Comparison of ENCODE assay signal across 8 cellular contexts in the genomic region with DNA sequence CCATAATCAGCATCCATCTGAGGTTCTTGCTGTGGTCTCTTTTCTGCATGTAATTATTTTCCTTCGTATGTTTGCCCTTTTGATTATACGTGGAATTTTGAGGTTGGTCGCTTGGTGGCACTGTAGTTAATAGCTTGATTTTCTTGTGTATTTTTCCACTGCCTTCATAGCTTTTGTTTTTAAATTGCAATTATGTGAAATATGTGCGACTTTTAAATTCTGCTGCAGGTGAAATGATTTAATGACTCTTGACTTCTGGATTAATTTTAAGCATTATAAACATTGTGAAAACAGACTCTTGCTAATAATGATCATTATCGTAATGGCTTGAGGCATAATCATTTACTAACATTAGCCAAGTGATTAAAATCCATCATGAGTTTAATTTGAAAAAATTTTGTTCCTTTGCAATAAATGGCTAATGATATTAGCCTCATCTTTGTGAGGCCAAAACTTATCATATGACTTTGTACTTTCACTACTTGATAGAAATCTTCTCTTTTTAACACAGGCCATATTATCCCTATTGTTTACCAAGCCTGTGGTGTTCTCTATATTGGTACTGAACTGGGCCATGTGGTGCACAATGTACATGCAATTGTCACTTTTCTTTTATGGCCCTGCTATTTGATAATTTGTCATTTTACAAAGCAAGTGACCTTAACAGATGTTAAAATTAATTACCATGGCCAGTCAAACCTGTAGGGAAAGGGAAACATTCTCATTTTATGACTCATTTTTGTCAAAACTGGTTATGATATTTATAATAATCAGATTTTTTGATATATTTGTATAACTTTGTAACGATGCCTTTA.
DNase-seq lines count a peak whose midpoint lies in the region; ATAC-seq, FAIRE-seq and TF ChIP-seq lines count a peak whose summit lies in the region.

No MANE protein-coding gene starts in this region.

- peak; percentile 58 for FAIRE-seq in GM12892 (lab: Jason Lieb, UNC)

- peaks cover 9% of the 10 kb centered on the region for H3K9me3 Mint-ChIP-seq in chondrocyte (ENCODE audit: low read depth)

- TF ChIP-seq EP300 in tibial nerve (IDR thresholded peaks at IDR 0.05), result no peak

- H3K9me3 ChIP-seq in liver (ENCODE audit: control insufficient read depth in 4 of 4, low read length in 3 of 4) (no peaks in the 10 kb centered on the region), tibial nerve (no peaks in the 10 kb centered on the region)

- H3K27me3 ChIP-seq in liver (ENCODE audit: control insufficient read depth in 4 of 4, insufficient read depth in 4 of 4, low read length in 3 of 4) (no peaks in the 10 kb centered on the region), tibial nerve (no peaks in the 10 kb centered on the region)

- TF ChIP-seq RAD21 in liver (IDR thresholded peaks at IDR 0.05), result peak; percentile 93 to 95

- no peaks in the 10 kb centered on the region for H3K36me3 Mint-ChIP-seq in chondrocyte (ENCODE audit: low read depth)

- DNase-seq in AG09309 (ENCODE audit: low read depth) (peak; percentile 25), GM12892 (ENCODE audit: insufficient read length) (no peak), Kasumi-1 (lab: John Stamatoyannopoulos, UW) (peak; percentile 85 to 94), RKO (ENCODE audit: low spot score) (peak; percentile 70), chondrocyte (ENCODE audit: low spot score) (no peak), tibial nerve (ENCODE audit: low spot score in 2 of 2) (peak in 1 of 2 donors; percentile 64)

- H3K4me3 ChIP-seq in AG09309 (ENCODE audit: control insufficient read depth, low read depth, low read length), result no peak overlapping the region
- peak overlapping the region in 2 of 3 donors; percentile 2 to 26 for H3K4me3 ChIP-seq in liver (ENCODE audit: low read depth in 1 of 3, low read length in 3 of 3)
- peak overlapping the region in 1 of 4 donors; percentile 14 for H3K4me3 ChIP-seq in tibial nerve

- H3K36me3 ChIP-seq in liver (ENCODE audit: control insufficient read depth in 4 of 4, insufficient read depth in 3 of 4, low read depth in 1 of 4, low read length in 3 of 4) (no peaks in the 10 kb centered on the region), tibial nerve (no peaks in the 10 kb centered on the region)

- 23% methylated on average over 6 of the region's 6 CpGs for WGBS in liver
- WGBS in tibial nerve, 2 donors, result 12 to 13% methylated on average over 6 of the region's 6 CpGs

- no peak for TF ChIP-seq POLR2A in GM12892 (IDR thresholded peaks at IDR 0.05; ENCODE audit: low read depth, low read length)
- TF ChIP-seq POLR2A in tibial nerve (IDR thresholded peaks at IDR 0.05), result no peak

- H3K4me3 Mint-ChIP-seq in chondrocyte (ENCODE audit: unreplicated experiment), result no peak overlapping the region

- H3K4me1 Mint-ChIP-seq in chondrocyte (ENCODE audit: low read depth), result peaks cover 17% of the 10 kb centered on the region

- ATAC-seq in GM19023 (IDR thresholded peaks at IDR 0.05; ENCODE audit: unreplicated experiment), result no peak

- TF ChIP-seq CTCF in AG09309 (IDR thresholded peaks at IDR 0.05; ENCODE audit: control insufficient read depth, insufficient read depth, low read depth, low read length, missing control alignments), result peak; percentile 57
- peak; percentile 96 for TF ChIP-seq CTCF in chondrocyte (IDR thresholded peaks at IDR 0.05)
- TF ChIP-seq CTCF in liver (IDR thresholded peaks at IDR 0.05; ENCODE audit: low read depth, low read length, missing input control), result peak; percentile 69
- peak; percentile 58 to 81 (median 60) for TF ChIP-seq CTCF in tibial nerve (IDR thresholded peaks at IDR 0.05)

- H3K27ac ChIP-seq in liver (ENCODE audit: low read depth in 1 of 2, low read length in 2 of 2) (no peak overlapping the region), tibial nerve (peak overlapping the region in 2 of 4 donors; percentile 39 to 56)

- H3K9ac ChIP-seq in liver (ENCODE audit: low read depth in 1 of 2, low read length in 2 of 2), result peak overlapping the region; percentile 1 to 37

- H3K27me3 Mint-ChIP-seq in chondrocyte (ENCODE audit: low read depth), result no peaks in the 10 kb centered on the region

- H3K27ac Mint-ChIP-seq in chondrocyte (ENCODE audit: unreplicated experiment), result no peak overlapping the region

- H3K4me1 ChIP-seq in liver (ENCODE audit: control insufficient read depth in 4 of 4, insufficient read depth in 4 of 4, low read length in 3 of 4), result peaks cover 0 to 16% (median 1%) of the 10 kb centered on the region in 4 donors
- H3K4me1 ChIP-seq in tibial nerve, result peaks cover 0 to 19% (median 0%) of the 10 kb centered on the region in 4 donors

TF ChIP-seq in liver, 16 proteins besides CTCF, POLR2A, EP300 and RAD21:
- TF ChIP-seq HNF4A (conservative IDR thresholded peaks at IDR 0.05) (peak; percentile 1 to 23), RXRA (IDR thresholded peaks at IDR 0.05) (no peak), HNF4G (IDR thresholded peaks at IDR 0.05) (peak; percentile 5), REST (IDR thresholded peaks at IDR 0.05) (no peak), FOXA1 (IDR thresholded peaks at IDR 0.05) (no peak), SP1 (IDR thresholded peaks at IDR 0.05) (peak; percentile 33)

Comparison
In these comparisons a context has a peak if more than half of its experiments do, and no peak if none do; other contexts are left out.
1. DNase-seq: peak in AG09309 (single experiment), Kasumi-1 (2 of 2) and RKO (single experiment); none in GM12892 (single experiment) and chondrocyte (single experiment).
2. Peak in every context shown above with its lines, with median percentiles within 50 percentile points of each other: CTCF ChIP-seq.